Comparison of ENCODE assay signal across 9 cellular contexts in genomic region chr13:80340643-80341097, GRCh38. TPM values are rescaled to one million over a fixed set of nuclear protein-coding genes. Genes with fewer than 3 reads are reported as not detected.
DNase-seq lines count a peak whose midpoint lies in the region; ATAC-seq, FAIRE-seq and TF ChIP-seq lines count a peak whose summit lies in the region.
"Had no signal": no experiment of that assay in that cellular context is flagged by ENCODE, and none has a peak within 500 bp of the region (broad histone marks: within the 10 kb centered on the region; RNA-seq: fewer than 3 reads in every experiment).

No MANE protein-coding gene starts in this region.

- POLR2A ChIA-PET in HepG2 (lab: Yijun Ruan, JAX), result interaction anchor here (0.6 to 1.3 kb wide), 5 partner anchors 10 to 617 kb away, joined by 3 to 6 read pairs (median 3); no protein-coding TSS in a partner anchor

- H3K27ac ChIP-seq in MM.1S (ENCODE audit: low read length), result no peak overlapping the region
- H3K27ac ChIP-seq in ascending aorta, result peak overlapping the region; percentile 96 to 97
- H3K27ac ChIP-seq in HepG2 (ENCODE audit: extremely low read length, insufficient read depth, low read length), result peak overlapping the region; percentile 96
- peak overlapping the region; percentile 94 for H3K27ac ChIP-seq in suprapubic skin

- H3K27me3 ChIP-seq in MM.1S (replicated peaks; ENCODE audit: insufficient read depth, low read length) (peaks cover 5% of the 10 kb centered on the region; the same call in 1 of the 2 replicates), ascending aorta (no peaks in the 10 kb centered on the region), HepG2 (ENCODE audit: control insufficient read depth in 1 of 2, insufficient read depth in 2 of 2, low read length in 2 of 2) (no peaks in the 10 kb centered on the region; a peak in 1 of 5 replicates), suprapubic skin (no peaks in the 10 kb centered on the region)

- H3K9ac ChIP-seq in MM.1S (ENCODE audit: low read length) (no peak overlapping the region), HepG2 (ENCODE audit: insufficient read depth, low read depth, low read length) (peak overlapping the region; percentile 95)

- intact Hi-C loops in ascending aorta (cut with DNase I) (loop anchor here (2.0 to 5.0 kb wide), 8 partner anchors 208 to 933 kb away; partner anchors contain the start of gene RBM26), HepG2 (cut with micrococcal nuclease; ENCODE audit: unreplicated experiment) (loop anchor here (5.0 to 10.0 kb wide), 3 partner anchors 663 to 933 kb away; partner anchors contain the start of gene RBM26)

- H3K9me2 ChIP-seq in MM.1S (replicated peaks; ENCODE audit: insufficient read depth, low read length), result no peaks in the 10 kb centered on the region

- peak overlapping the region; percentile 59 for H3K4me3 ChIP-seq in MM.1S (ENCODE audit: low read length)
- peak overlapping the region; percentile 89 to 91 for H3K4me3 ChIP-seq in ascending aorta
- peak overlapping the region; percentile 77 to 99 (median 97) for H3K4me3 ChIP-seq in HepG2 (replicated peaks in 1 of 3; ENCODE audit: insufficient read depth in 1 of 3, low read depth in 2 of 3, low read length in 3 of 3)
- H3K4me3 ChIP-seq in suprapubic skin, result peak overlapping the region; percentile 92

- peaks cover 5% of the 10 kb centered on the region; the same call in 1 of the 2 replicates for H3F3A ChIP-seq in MM.1S (ENCODE audit: insufficient read depth, low read length)

- TF ChIP-seq POLR2A in HepG2 (IDR thresholded peaks at IDR 0.05; ENCODE audit: insufficient read depth in 1 of 2, low read depth in 2 of 2, low read length in 2 of 2) (no peak), suprapubic skin (IDR thresholded peaks at IDR 0.05) (no peak)

- no peaks in the 10 kb centered on the region for H3K36me3 ChIP-seq in MM.1S (replicated peaks; ENCODE audit: insufficient read depth, low read length)
- peaks cover 0 to 14% of the 10 kb centered on the region in 2 donors for H3K36me3 ChIP-seq in ascending aorta
- peaks cover 5 to 9% of the 10 kb centered on the region in 2 experiments for H3K36me3 ChIP-seq in HepG2 (replicated peaks in 1 of 2; ENCODE audit: control insufficient read depth in 1 of 2, insufficient read depth in 2 of 2, low read length in 2 of 2)
- no peaks in the 10 kb centered on the region for H3K36me3 ChIP-seq in suprapubic skin

- CTCF ChIA-PET in HepG2 (lab: Yijun Ruan, JAX; ENCODE audit: low intra/inter-chr PET ratio, low total read pairs), result no interaction called here

- TF ChIP-seq EP300 in HepG2 (IDR thresholded peaks at IDR 0.05; ENCODE audit: low read depth in 2 of 2, low read length in 2 of 2) (no peak), HepG2 (CRISPR knock-in tag; IDR thresholded peaks at IDR 0.05; ENCODE audit: borderline replicate concordance) (no peak), suprapubic skin (IDR thresholded peaks at IDR 0.05) (no peak)

- ATAC-seq in GM21723 (IDR thresholded peaks at IDR 0.05; ENCODE audit: unreplicated experiment), result peak; percentile 32
- ATAC-seq in HepG2, result peak; percentile 61; the same call in 2 of the 3 replicates

- WGBS in HepG2 (ENCODE audit: low lambda C conversion rate), result 2% methylated on average over 21 of the region's 44 CpGs
- WGBS in suprapubic skin, result under 1% methylated on average over 21 of the region's 44 CpGs

- H3K79me2 ChIP-seq in MM.1S (ENCODE audit: low read length) (no peaks in the 10 kb centered on the region), HepG2 (ENCODE audit: insufficient read depth, low read length) (peaks cover 50% of the 10 kb centered on the region)

- TF ChIP-seq RAD21 in HepG2 (CRISPR knock-in tag; IDR thresholded peaks at IDR 0.05), result no peak

- no peaks in the 10 kb centered on the region for H3K4me1 ChIP-seq in MM.1S (ENCODE audit: low read length)
- H3K4me1 ChIP-seq in ascending aorta, result peaks cover 0 to 16% of the 10 kb centered on the region in 2 donors
- peaks cover 45% of the 10 kb centered on the region for H3K4me1 ChIP-seq in HepG2 (ENCODE audit: insufficient read depth, low read length)
- peaks cover 28% of the 10 kb centered on the region for H3K4me1 ChIP-seq in suprapubic skin

- H2AFZ ChIP-seq in MM.1S (ENCODE audit: low read length) (peak overlapping the region; percentile 83), HepG2 (ENCODE audit: low read length) (no peak overlapping the region)

- H3K4me2 ChIP-seq in MM.1S (ENCODE audit: low read depth, low read length) (peak overlapping the region; percentile 99), HepG2 (ENCODE audit: low read depth, low read length) (peak overlapping the region; percentile 76)

- H4K20me1 ChIP-seq in MM.1S (ENCODE audit: insufficient read depth, low read length) (no peaks in the 10 kb centered on the region), HepG2 (ENCODE audit: insufficient read depth, low read length) (peaks cover 36% of the 10 kb centered on the region)

- DNase-seq in DMS 273 (lab: John Stamatoyannopoulos, UW; ENCODE audit: unreplicated experiment) (peak; percentile 83), DMS 273 treated with DMSO at 0.1 percent for 48 hours (lab: John Stamatoyannopoulos, UW) (no peak), MM.1S (no peak), ascending aorta (ENCODE audit: low spot score in 2 of 2) (no peak), HepG2 (ENCODE audit: low spot score) (peak; percentile 18), suprapubic skin (ENCODE audit: low spot score in 2 of 2) (peak in 1 of 2 donors; percentile 65), HTR-8/SVneo (ENCODE audit: insufficient read length, low spot score) (no peak)

- H3K9me3 ChIP-seq in MM.1S (replicated peaks; ENCODE audit: insufficient read depth, low read length) (no peaks in the 10 kb centered on the region), ascending aorta (no peaks in the 10 kb centered on the region), HepG2 (ENCODE audit: low read length) (no peaks in the 10 kb centered on the region), suprapubic skin (no peaks in the 10 kb centered on the region)

- in situ Hi-C loops in HepG2 (cut with HindIII; ENCODE audit: extremely low pct_ligation_motif_present, low pct_unique_long_range_greater_than_20kb), result loop anchor here (25.0 kb wide), 1 partner anchor 928 kb away; the partner anchor contains the start of gene RBM26

- no TSS peak for BruUV-seq in HepG2 (replicated peaks; lab: Mats Ljungman, UMichigan)

- TF ChIP-seq CTCF in MM.1S (IDR thresholded peaks at IDR 0.05; ENCODE audit: low read length) (no peak), ascending aorta (IDR thresholded peaks at IDR 0.05) (no peak), HepG2 (CRISPR knock-in tag; IDR thresholded peaks at IDR 0.05) (no peak), suprapubic skin (IDR thresholded peaks at IDR 0.05) (no peak)

- FAIRE-seq in HepG2 (lab: Jason Lieb, UNC) (no peak), HTR-8/SVneo (lab: Jason Lieb, UNC) (no peak)
- FAIRE-seq: A204.1 had no signal

TF ChIP-seq in HepG2, 621 proteins besides CTCF, POLR2A, EP300 and RAD21 (continues in another document):
- TF ChIP-seq CBX5 (CRISPR knock-in tag; IDR thresholded peaks at IDR 0.05; ENCODE audit: borderline replicate concordance) (0 out of 2 replicates have a peak, but pooled peaks have one; percentile 33), GMEB1 (CRISPR knock-in tag; IDR thresholded peaks at IDR 0.05; ENCODE audit: borderline replicate concordance) (no peak), DNMT1 (CRISPR knock-in tag; IDR thresholded peaks at IDR 0.05) (no peak)

RNA-seq across cellular contexts. Expression of gene SPRY2, which starts 0.3 kb away (rescaled TPM):
- total RNA-seq in ascending aorta (78.2 TPM), HepG2 (2016; rRNA removed; fragmentation: Illumina TruSeq; extraction: Trizol) (7.4 and 9.8 TPM in 2 replicates), suprapubic skin (10 to 100 TPM; 23.0 to 39.5 (median 35.2) TPM)
- 4.1 and 5.1 TPM in 2 replicates for total RNA-seq in HepG2 (2016; cell fraction: cytosol; rRNA removed; fragmentation: Illumina TruSeq; extraction: Trizol; ENCODE audit: low read depth)
- total RNA-seq in HepG2 (2016; cell fraction: insoluble cytoplasmic fraction; rRNA removed; fragmentation: Illumina TruSeq; extraction: Trizol), result 7.1 and 7.9 TPM in 2 replicates
- total RNA-seq in HepG2 (2016; cell fraction: membrane; rRNA removed; fragmentation: Illumina TruSeq; extraction: Trizol), result 12.8 and 12.9 TPM in 2 replicates
- 9.3 and 9.6 TPM in 2 replicates for total RNA-seq in HepG2 (2016; cell fraction: nucleus; rRNA removed; fragmentation: Illumina TruSeq; extraction: Trizol)
- polyA plus RNA-seq in HepG2 (2011; rRNA removed), result 21.4 and 25.1 TPM in 2 replicates
- polyA plus RNA-seq in HepG2 (2011; cell fraction: cytosol; rRNA removed), result 23.5 and 27.7 TPM in 2 replicates
- polyA plus RNA-seq in HepG2 (2011; cell fraction: nucleus; rRNA removed), result 13.8 and 14.2 TPM in 2 replicates
- polyA plus RNA-seq in HepG2 (2012), result 8.4 and 9.8 TPM in 2 replicates
- 4.9 and 5.4 TPM in 2 replicates for polyA plus RNA-seq in HepG2 (2016; cell fraction: cytosol; fragmentation: Illumina TruSeq; extraction: Trizol; ENCODE audit: low read depth)
- polyA plus RNA-seq in HepG2 (2016; cell fraction: insoluble cytoplasmic fraction; fragmentation: Illumina TruSeq; extraction: Trizol; ENCODE audit: low read depth), result 12.2 and 12.8 TPM in 2 replicates
- polyA plus RNA-seq in HepG2 (2016; cell fraction: membrane; fragmentation: Illumina TruSeq; extraction: Trizol; ENCODE audit: low read depth), result 11.6 and 12.5 TPM in 2 replicates
- 16.3 and 17.0 TPM in 2 replicates for polyA plus RNA-seq in HepG2 (2016; cell fraction: nucleus; fragmentation: Illumina TruSeq; extraction: Trizol; ENCODE audit: insufficient read depth, low read depth)
- 7.9 and 33.9 TPM in 2 replicates for polyA minus RNA-seq in HepG2 (2011; rRNA and poly(A)+ RNA removed; ENCODE audit: low replicate concordance)
- 11.2 and 12.0 TPM in 2 replicates for polyA minus RNA-seq in HepG2 (2011; cell fraction: cytosol; rRNA and poly(A)+ RNA removed)
- polyA minus RNA-seq in HepG2 (2011; cell fraction: nucleus; rRNA and poly(A)+ RNA removed), result 12.7 and 13.4 TPM in 2 replicates

Comparison
In these comparisons a context has a peak if more than half of its experiments do, and no peak if none do; other contexts are left out.
1. DNase-seq: peak in DMS 273 (single experiment) and HepG2 (single experiment); none in DMS 273 treated with DMSO at 0.1 percent for 48 hours (single experiment), MM.1S (single experiment), ascending aorta (0 of 2) and HTR-8/SVneo (single experiment).
2. Peak in every context shown above with its lines, with median percentiles within 50 percentile points of each other: H3K4me3 ChIP-seq.